ENCODE assay signal across 2 cellular contexts in the genomic region with DNA sequence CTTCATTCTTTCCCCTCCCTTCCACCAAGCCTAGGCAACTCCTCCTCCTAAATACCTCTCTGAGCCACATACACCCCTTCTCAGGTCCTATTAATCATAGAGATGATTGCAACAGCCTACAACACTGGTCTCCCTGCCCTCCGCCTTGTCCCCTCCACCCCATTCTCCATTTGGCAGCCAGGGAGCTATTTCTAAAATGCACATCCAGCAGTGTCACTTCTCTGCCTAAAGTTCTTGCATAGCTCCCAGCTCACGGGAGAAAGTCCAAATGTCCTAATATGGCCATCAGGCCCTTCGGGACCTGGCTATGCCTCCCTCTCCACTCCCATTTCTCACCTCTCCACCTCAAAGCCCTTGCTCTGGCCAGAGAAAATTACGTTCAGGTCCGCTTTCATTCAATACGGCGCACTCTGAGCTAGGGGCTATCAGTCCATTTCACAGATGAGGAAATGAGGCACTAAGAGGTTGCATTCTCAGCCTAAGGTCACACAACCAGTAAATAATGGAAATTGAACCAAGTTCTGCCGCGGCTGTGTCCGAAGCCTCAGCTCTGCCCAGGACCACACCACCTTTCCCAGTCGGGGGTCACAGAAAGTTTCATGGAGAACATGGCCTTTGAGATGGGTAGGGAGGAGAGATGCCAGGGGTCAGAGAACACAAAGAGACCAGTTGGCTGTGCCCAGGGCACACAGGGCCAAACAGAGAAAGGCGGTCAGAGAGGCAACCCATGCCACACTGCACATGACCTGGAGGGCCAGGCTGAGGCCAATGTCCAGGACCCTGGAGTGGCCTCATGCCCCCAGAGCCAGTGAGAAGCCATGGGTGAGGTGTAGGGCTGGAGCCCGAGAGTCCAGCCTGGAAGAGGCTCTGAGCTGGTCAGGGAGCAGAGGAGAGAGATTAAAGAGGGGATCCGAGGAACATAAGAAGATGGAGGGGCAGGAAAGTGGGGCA.
A peak's percentile ranks its signal among the peaks of the same experiment; 100 is the strongest.
TF ChIP-seq lines count a peak whose summit lies in the region.

No MANE protein-coding gene starts in this region.

TF ChIP-seq in liver, 16 proteins besides CTCF, POLR2A, EP300 and RAD21 (continued from another document):
- TF ChIP-seq, protein P1, sequence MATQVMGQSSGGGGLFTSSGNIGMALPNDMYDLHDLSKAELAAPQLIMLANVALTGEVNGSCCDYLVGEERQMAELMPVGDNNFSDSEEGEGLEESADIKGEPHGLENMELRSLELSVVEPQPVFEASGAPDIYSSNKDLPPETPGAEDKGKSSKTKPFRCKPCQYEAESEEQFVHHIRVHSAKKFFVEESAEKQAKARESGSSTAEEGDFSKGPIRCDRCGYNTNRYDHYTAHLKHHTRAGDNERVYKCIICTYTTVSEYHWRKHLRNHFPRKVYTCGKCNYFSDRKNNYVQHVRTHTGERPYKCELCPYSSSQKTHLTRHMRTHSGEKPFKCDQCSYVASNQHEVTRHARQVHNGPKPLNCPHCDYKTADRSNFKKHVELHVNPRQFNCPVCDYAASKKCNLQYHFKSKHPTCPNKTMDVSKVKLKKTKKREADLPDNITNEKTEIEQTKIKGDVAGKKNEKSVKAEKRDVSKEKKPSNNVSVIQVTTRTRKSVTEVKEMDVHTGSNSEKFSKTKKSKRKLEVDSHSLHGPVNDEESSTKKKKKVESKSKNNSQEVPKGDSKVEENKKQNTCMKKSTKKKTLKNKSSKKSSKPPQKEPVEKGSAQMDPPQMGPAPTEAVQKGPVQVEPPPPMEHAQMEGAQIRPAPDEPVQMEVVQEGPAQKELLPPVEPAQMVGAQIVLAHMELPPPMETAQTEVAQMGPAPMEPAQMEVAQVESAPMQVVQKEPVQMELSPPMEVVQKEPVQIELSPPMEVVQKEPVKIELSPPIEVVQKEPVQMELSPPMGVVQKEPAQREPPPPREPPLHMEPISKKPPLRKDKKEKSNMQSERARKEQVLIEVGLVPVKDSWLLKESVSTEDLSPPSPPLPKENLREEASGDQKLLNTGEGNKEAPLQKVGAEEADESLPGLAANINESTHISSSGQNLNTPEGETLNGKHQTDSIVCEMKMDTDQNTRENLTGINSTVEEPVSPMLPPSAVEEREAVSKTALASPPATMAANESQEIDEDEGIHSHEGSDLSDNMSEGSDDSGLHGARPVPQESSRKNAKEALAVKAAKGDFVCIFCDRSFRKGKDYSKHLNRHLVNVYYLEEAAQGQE (IDR thresholded peaks at IDR 0.05), result no peak
- TF ChIP-seq JUND (IDR thresholded peaks at IDR 0.05) (peak; percentile 66 to 76), HNF4G (IDR thresholded peaks at IDR 0.05) (peak; percentile 88), GABPA (IDR thresholded peaks at IDR 0.05 in 1 of 2, conservative IDR thresholded peaks at IDR 0.05 in 1 of 2) (no peak), SP1 (IDR thresholded peaks at IDR 0.05) (peak; percentile 90), YY1 (IDR thresholded peaks at IDR 0.05) (peak; percentile 70), RXRA (IDR thresholded peaks at IDR 0.05) (peak; percentile 96 to 98), FOXA1 (IDR thresholded peaks at IDR 0.05) (no peak), EGR1 (IDR thresholded peaks at IDR 0.05; ENCODE audit: low read depth in 2 of 2) (peak in 1 of 2 donors; percentile 18), HNF4A (conservative IDR thresholded peaks at IDR 0.05) (peak; percentile 92 to 95), TAF1 (conservative IDR thresholded peaks at IDR 0.05) (peak; percentile 58)
- TF ChIP-seq, protein P2, sequence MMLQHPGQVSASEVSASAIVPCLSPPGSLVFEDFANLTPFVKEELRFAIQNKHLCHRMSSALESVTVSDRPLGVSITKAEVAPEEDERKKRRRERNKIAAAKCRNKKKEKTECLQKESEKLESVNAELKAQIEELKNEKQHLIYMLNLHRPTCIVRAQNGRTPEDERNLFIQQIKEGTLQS (IDR thresholded peaks at IDR 0.05), result peak; percentile 81
- TF ChIP-seq, protein P3, sequence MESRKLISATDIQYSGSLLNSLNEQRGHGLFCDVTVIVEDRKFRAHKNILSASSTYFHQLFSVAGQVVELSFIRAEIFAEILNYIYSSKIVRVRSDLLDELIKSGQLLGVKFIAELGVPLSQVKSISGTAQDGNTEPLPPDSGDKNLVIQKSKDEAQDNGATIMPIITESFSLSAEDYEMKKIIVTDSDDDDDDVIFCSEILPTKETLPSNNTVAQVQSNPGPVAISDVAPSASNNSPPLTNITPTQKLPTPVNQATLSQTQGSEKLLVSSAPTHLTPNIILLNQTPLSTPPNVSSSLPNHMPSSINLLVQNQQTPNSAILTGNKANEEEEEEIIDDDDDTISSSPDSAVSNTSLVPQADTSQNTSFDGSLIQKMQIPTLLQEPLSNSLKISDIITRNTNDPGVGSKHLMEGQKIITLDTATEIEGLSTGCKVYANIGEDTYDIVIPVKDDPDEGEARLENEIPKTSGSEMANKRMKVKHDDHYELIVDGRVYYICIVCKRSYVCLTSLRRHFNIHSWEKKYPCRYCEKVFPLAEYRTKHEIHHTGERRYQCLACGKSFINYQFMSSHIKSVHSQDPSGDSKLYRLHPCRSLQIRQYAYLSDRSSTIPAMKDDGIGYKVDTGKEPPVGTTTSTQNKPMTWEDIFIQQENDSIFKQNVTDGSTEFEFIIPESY (IDR thresholded peaks at IDR 0.05), result peak; percentile 62
TF ChIP-seq in liver: peak in this region for 13.

TF ChIP-seq in GM23338, 12 proteins besides CTCF, POLR2A, EP300 and RAD21 (continued from another document):
- TF ChIP-seq, protein P4, sequence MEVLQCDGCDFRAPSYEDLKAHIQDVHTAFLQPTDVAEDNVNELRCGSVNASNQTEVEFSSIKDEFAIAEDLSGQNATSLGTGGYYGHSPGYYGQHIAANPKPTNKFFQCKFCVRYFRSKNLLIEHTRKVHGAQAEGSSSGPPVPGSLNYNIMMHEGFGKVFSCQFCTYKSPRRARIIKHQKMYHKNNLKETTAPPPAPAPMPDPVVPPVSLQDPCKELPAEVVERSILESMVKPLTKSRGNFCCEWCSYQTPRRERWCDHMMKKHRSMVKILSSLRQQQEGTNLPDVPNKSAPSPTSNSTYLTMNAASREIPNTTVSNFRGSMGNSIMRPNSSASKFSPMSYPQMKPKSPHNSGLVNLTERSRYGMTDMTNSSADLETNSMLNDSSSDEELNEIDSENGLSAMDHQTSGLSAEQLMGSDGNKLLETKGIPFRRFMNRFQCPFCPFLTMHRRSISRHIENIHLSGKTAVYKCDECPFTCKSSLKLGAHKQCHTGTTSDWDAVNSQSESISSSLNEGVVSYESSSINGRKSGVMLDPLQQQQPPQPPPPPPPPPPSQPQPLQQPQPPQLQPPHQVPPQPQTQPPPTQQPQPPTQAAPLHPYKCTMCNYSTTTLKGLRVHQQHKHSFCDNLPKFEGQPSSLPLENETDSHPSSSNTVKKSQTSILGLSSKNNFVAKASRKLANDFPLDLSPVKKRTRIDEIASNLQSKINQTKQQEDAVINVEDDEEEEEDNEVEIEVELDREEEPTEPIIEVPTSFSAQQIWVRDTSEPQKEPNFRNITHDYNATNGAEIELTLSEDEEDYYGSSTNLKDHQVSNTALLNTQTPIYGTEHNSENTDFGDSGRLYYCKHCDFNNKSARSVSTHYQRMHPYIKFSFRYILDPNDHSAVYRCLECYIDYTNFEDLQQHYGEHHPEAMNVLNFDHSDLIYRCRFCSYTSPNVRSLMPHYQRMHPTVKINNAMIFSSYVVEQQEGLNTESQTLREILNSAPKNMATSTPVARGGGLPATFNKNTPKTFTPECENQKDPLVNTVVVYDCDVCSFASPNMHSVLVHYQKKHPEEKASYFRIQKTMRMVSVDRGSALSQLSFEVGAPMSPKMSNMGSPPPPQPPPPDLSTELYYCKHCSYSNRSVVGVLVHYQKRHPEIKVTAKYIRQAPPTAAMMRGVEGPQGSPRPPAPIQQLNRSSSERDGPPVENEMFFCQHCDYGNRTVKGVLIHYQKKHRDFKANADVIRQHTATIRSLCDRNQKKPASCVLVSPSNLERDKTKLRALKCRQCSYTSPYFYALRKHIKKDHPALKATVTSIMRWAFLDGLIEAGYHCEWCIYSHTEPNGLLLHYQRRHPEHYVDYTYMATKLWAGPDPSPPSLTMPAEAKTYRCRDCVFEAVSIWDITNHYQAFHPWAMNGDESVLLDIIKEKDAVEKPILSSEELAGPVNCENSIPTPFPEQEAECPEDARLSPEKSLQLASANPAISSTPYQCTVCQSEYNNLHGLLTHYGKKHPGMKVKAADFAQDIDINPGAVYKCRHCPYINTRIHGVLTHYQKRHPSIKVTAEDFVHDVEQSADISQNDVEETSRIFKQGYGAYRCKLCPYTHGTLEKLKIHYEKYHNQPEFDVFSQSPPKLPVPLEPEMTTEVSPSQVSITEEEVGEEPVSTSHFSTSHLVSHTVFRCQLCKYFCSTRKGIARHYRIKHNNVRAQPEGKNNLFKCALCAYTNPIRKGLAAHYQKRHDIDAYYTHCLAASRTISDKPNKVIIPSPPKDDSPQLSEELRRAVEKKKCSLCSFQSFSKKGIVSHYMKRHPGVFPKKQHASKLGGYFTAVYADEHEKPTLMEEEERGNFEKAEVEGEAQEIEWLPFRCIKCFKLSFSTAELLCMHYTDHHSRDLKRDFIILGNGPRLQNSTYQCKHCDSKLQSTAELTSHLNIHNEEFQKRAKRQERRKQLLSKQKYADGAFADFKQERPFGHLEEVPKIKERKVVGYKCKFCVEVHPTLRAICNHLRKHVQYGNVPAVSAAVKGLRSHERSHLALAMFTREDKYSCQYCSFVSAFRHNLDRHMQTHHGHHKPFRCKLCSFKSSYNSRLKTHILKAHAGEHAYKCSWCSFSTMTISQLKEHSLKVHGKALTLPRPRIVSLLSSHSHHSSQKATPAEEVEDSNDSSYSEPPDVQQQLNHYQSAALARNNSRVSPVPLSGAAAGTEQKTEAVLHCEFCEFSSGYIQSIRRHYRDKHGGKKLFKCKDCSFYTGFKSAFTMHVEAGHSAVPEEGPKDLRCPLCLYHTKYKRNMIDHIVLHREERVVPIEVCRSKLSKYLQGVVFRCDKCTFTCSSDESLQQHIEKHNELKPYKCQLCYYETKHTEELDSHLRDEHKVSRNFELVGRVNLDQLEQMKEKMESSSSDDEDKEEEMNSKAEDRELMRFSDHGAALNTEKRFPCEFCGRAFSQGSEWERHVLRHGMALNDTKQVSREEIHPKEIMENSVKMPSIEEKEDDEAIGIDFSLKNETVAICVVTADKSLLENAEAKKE (CRISPR knock-in tag; IDR thresholded peaks at IDR 0.05), result no peak
- TF ChIP-seq, protein P5, sequence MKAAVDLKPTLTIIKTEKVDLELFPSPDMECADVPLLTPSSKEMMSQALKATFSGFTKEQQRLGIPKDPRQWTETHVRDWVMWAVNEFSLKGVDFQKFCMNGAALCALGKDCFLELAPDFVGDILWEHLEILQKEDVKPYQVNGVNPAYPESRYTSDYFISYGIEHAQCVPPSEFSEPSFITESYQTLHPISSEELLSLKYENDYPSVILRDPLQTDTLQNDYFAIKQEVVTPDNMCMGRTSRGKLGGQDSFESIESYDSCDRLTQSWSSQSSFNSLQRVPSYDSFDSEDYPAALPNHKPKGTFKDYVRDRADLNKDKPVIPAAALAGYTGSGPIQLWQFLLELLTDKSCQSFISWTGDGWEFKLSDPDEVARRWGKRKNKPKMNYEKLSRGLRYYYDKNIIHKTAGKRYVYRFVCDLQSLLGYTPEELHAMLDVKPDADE (IDR thresholded peaks at IDR 0.05), result no peak
